25 cellular contexts compared by ENCODE assay signal in the genomic region with DNA sequence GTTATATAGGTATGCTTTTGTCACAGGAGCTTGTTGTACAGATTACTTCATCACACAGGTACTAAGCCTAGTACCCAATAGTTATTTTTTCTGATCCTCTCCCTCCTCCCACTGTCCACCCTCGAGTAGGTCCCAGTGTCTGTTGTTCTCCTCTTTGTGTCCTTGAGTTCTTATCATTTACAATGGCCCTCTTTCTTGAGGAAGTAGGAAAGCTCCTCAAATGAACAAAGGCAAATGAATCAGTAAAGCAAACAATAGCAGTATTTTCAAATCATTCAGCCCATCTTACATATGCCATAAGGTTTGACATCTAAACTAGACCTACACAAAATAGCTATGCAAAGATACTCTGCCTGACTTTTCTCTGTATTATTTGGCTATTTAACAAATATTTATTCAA.
"Had no signal": no experiment of that assay in that cellular context is flagged by ENCODE, and none has a peak within 500 bp of the region (broad histone marks: within the 10 kb centered on the region; RNA-seq: fewer than 3 reads in every experiment).

No MANE protein-coding gene starts in this region.

- H3K27me3 Mint-ChIP-seq: central memory CD8-positive, alpha-beta T cell; naive thymus-derived CD4-positive, alpha-beta T cell; stimulated activated naive B cell treated with anti-CD40 and anti-IgM and Interleukin-4, amounts not matched to agents 10 μg/mL and 1 μg/mL and 100 μg/mL, for 72 hours; stimulated activated naive CD8-positive, alpha-beta T cell treated with anti-CD3 and anti-CD28 coated beads, Interleukin-15, amount 100 ng/mL, for 72 hours had no signal

- H3K27me3 ChIP-seq: neural progenitor cell, ovary, right lobe of liver, spleen, testis, tibial nerve, upper lobe of right lung, vagina had no signal

- H3K27ac Mint-ChIP-seq: immature natural killer cell; naive thymus-derived CD4-positive, alpha-beta T cell; neural progenitor cell; stimulated activated naive B cell treated with anti-CD40 and anti-IgM and Interleukin-4, amounts not matched to agents 10 μg/mL and 1 μg/mL and 100 μg/mL, for 72 hours; stimulated activated naive CD8-positive, alpha-beta T cell treated with anti-CD3 and anti-CD28 coated beads, Interleukin-15, amount 100 ng/mL, for 72 hours had no signal

- H2AFZ ChIP-seq: neural progenitor cell had no signal

- H3K36me3 ChIP-seq: neural progenitor cell, ovary, prostate gland, right lobe of liver, upper lobe of right lung, vagina had no signal

- H3K4me3 Mint-ChIP-seq: central memory CD8-positive, alpha-beta T cell; immature natural killer cell; naive thymus-derived CD4-positive, alpha-beta T cell; neural progenitor cell; stimulated activated naive B cell treated with anti-CD40 and anti-IgM and Interleukin-4, amounts not matched to agents 10 μg/mL and 1 μg/mL and 100 μg/mL, for 72 hours; stimulated activated naive CD8-positive, alpha-beta T cell treated with anti-CD3 and anti-CD28 coated beads, Interleukin-15, amount 100 ng/mL, for 72 hours had no signal

- H3K4me1 Mint-ChIP-seq: neural progenitor cell had no signal

- H3K9me3 Mint-ChIP-seq: central memory CD8-positive, alpha-beta T cell; immature natural killer cell; neural progenitor cell had no signal

- H3K4me3 ChIP-seq: lung, neural progenitor cell, ovary, prostate gland, right lobe of liver, spleen, testis, tibial nerve, upper lobe of right lung, vagina had no signal

- ATAC-seq: naive thymus-derived CD4-positive, alpha-beta T cell; stimulated activated naive B cell treated with anti-CD40 and anti-IgM and Interleukin-4, amounts not matched to agents 10 μg/mL and 1 μg/mL and 100 μg/mL, for 72 hours; stimulated activated naive CD8-positive, alpha-beta T cell treated with anti-CD3 and anti-CD28 coated beads, Interleukin-15, amount 100 ng/mL, for 72 hours; upper lobe of right lung had no signal

- H3K4me1 ChIP-seq: prostate gland, spleen, testis, tibial nerve, upper lobe of right lung, vagina had no signal

- H3K9ac ChIP-seq: neural progenitor cell had no signal

- H3K4me2 ChIP-seq: neural progenitor cell had no signal

- DNase-seq: cortex of kidney; effector memory CD4-positive, alpha-beta T cell; erythroblast; foreskin melanocyte; immature natural killer cell; left ventricle myocardium superior; mesenchymal stem cell; naive thymus-derived CD4-positive, alpha-beta T cell; nucleus accumbens; ovary; right lobe of liver; spleen; stimulated activated CD4-positive, alpha-beta T cell treated with anti-CD3 and anti-CD28 coated beads, Interleukin-15, amount 100 ng/mL, for 24 hours; stimulated activated CD4-positive, alpha-beta T cell treated with anti-CD3 and anti-CD28 coated beads, Interleukin-1b, Interleukin-23, amount 100 ng/mL, for 48 hours; stimulated activated CD4-positive, alpha-beta T cell treated with anti-CD3 and anti-CD28 coated beads, Interleukin-4, amount 100 ng/mL, for 24 hours; stimulated activated naive B cell treated with anti-CD40 and anti-IgM and Interleukin-4, amounts not matched to agents 10 μg/mL and 1 μg/mL and 100 μg/mL, for 72 hours; stimulated activated naive CD8-positive, alpha-beta T cell treated with anti-CD3 and anti-CD28 coated beads, Interleukin-15, amount 100 ng/mL, for 72 hours; testis; upper lobe of right lung had no signal

- H3K9me3 ChIP-seq: ovary, prostate gland, right lobe of liver, spleen, testis, tibial nerve, upper lobe of right lung, vagina had no signal

- H3K36me3 Mint-ChIP-seq: neural progenitor cell had no signal

- H3K27ac ChIP-seq: neural progenitor cell, ovary, prostate gland, right lobe of liver, spleen, testis, tibial nerve, upper lobe of right lung, vagina had no signal
